Comparison of ENCODE assay signal across 5 cellular contexts in genomic region chr5:13798569-13798968, GRCh38.
DNase-seq lines count a peak whose midpoint lies in the region; ATAC-seq, FAIRE-seq and TF ChIP-seq lines count a peak whose summit lies in the region.
"Not testable (repeated sequence)": the region's sequence is repeated elsewhere in the genome, so short reads cannot be mapped to it uniquely, and the experiment has no call there.

No MANE protein-coding gene starts in this region.

- not testable (repeated sequence) for H3K27ac ChIP-seq in A549; HEK293 (ENCODE audit: extremely low read depth, low read depth, low read length)

- not testable (repeated sequence) for TF ChIP-seq RAD21 in A549 (conservative IDR thresholded peaks at IDR 0.05 in 1 of 2, IDR thresholded peaks at IDR 0.05 in 1 of 2)

- H3K36me3 ChIP-seq in HEK293 (ENCODE audit: control insufficient read depth in 2 of 2, insufficient read depth in 1 of 2, low read length in 2 of 2) = not testable (repeated sequence)

- H3K4me2 ChIP-seq in A549 = not testable (repeated sequence)

- CTCF ChIA-PET in A549 (lab: Yijun Ruan, JAX); HEK293 (lab: Yijun Ruan, JAX); WTC11 (lab: Charles Lee): not testable (repeated sequence)

- TF ChIP-seq EP300 in A549 (IDR thresholded peaks at IDR 0.05) = not testable (repeated sequence)

- H3K4me3 Mint-ChIP-seq in WTC11 = not testable (repeated sequence)

- H3K27ac Mint-ChIP-seq in WTC11 = not testable (repeated sequence)

- FAIRE-seq in A204.1 (lab: Jason Lieb, UNC) (peak; percentile 30), frontal cortex (lab: Jason Lieb, UNC) (peak; percentile 48)
- not testable (repeated sequence) for FAIRE-seq in A549 (lab: Jason Lieb, UNC)

- not testable (repeated sequence) for TF ChIP-seq POLR2A in A549 (IDR thresholded peaks at IDR 0.05; ENCODE audit: low read length)

- POLR2A ChIA-PET in A549 (lab: Yijun Ruan, JAX); HEK293 (lab: Yijun Ruan, JAX); WTC11 (lab: Charles Lee): not testable (repeated sequence)

- not testable (repeated sequence) for H3K36me3 Mint-ChIP-seq in WTC11

- 48% methylated on average over 2 of the region's 2 CpGs for WGBS in A549 (ENCODE audit: missing lambda C conversion rate)

- not testable (repeated sequence) for ATAC-seq in A549, WTC11

- DNase-seq in A549 (ENCODE audit: low read depth in 1 of 2, low spot score in 1 of 2); WTC11 (ENCODE audit: low spot score); frontal cortex (ENCODE audit: low spot score in 2 of 2): not testable (repeated sequence)

- not testable (repeated sequence) for H3K27me3 Mint-ChIP-seq in WTC11 (ENCODE audit: low read depth)

- H3K9me3 ChIP-seq in A549; HEK293 (ENCODE audit: control insufficient read depth, insufficient read depth, low read depth, low read length): not testable (repeated sequence)

- H3K4me1 ChIP-seq in A549; HEK293 (ENCODE audit: control insufficient read depth, insufficient read depth, low read length): not testable (repeated sequence)

- TF ChIP-seq CTCF in A549 (IDR thresholded peaks at IDR 0.05); HEK293 (tag by site-specific recombination; IDR thresholded peaks at IDR 0.05); WTC11 (IDR thresholded peaks at IDR 0.05): not testable (repeated sequence)

- not testable (repeated sequence) for H3K4me3 ChIP-seq in A549; HEK293 (ENCODE audit: low read depth, low read length)

- not testable (repeated sequence) for H3K4me1 Mint-ChIP-seq in WTC11

- not testable (repeated sequence) for H3K9me3 Mint-ChIP-seq in WTC11

TF ChIP-seq in A549, 52 proteins besides CTCF, POLR2A, EP300 and RAD21:
- peak; percentile 74 for TF ChIP-seq ZC3H11A (IDR thresholded peaks at IDR 0.05)
TF ChIP-seq in A549: peak in this region for 1; not testable (repeated sequence) for 51.

TF ChIP-seq in HEK293, 187 proteins besides CTCF, POLR2A, EP300 and RAD21 (continues in another document):
- peak; percentile 43 for TF ChIP-seq ZNF654 (tag by site-specific recombination; IDR thresholded peaks at IDR 0.05; ENCODE audit: low read depth)
- peak; percentile 92; the same call in 1 of the 2 replicates for TF ChIP-seq ZNF394 (tag by site-specific recombination; IDR thresholded peaks at IDR 0.05; ENCODE audit: borderline replicate concordance)
- 0 out of 2 replicates have a peak, but pooled peaks have one; percentile 49 for TF ChIP-seq ZNF560 (tag by site-specific recombination; IDR thresholded peaks at IDR 0.05; ENCODE audit: borderline replicate concordance)
- peak; percentile 73 for TF ChIP-seq ZBTB8A (tag by site-specific recombination; IDR thresholded peaks at IDR 0.05)
- TF ChIP-seq ZNF426 (tag by site-specific recombination; IDR thresholded peaks at IDR 0.05) = peak; percentile 84
- TF ChIP-seq ZNF266 (tag by site-specific recombination; IDR thresholded peaks at IDR 0.05; ENCODE audit: low read depth) = peak; percentile 62; the same call in 1 of the 2 replicates
- peak; percentile 73 for TF ChIP-seq ZNF623 (tag by site-specific recombination; IDR thresholded peaks at IDR 0.05)
- peak; percentile 62 for TF ChIP-seq ZNF510 (tag by site-specific recombination; IDR thresholded peaks at IDR 0.05; ENCODE audit: insufficient replicate concordance)
- peak; percentile 73; the same call in 1 of the 2 replicates for TF ChIP-seq ZNF558 (tag by site-specific recombination; IDR thresholded peaks at IDR 0.05)
- peak; percentile 83 for TF ChIP-seq ZNF555 (tag by site-specific recombination; conservative IDR thresholded peaks at IDR 0.05)
- TF ChIP-seq ZNF433 (tag by site-specific recombination; IDR thresholded peaks at IDR 0.05; ENCODE audit: low read depth) = peak; percentile 46; the same call in 1 of the 2 replicates
- TF ChIP-seq ZFP3 (tag by site-specific recombination; IDR thresholded peaks at IDR 0.05; ENCODE audit: low read depth) = 0 out of 2 replicates have a peak, but pooled peaks have one; percentile 37
- 0 out of 2 replicates have a peak, but pooled peaks have one; percentile 62 for TF ChIP-seq ZNF404 (tag by site-specific recombination; IDR thresholded peaks at IDR 0.05)
- TF ChIP-seq ZNF501 (tag by site-specific recombination; IDR thresholded peaks at IDR 0.05) = 0 out of 2 replicates have a peak, but pooled peaks have one; percentile 26
- TF ChIP-seq ZNF629 (tag by site-specific recombination; IDR thresholded peaks at IDR 0.05) = peak; percentile 52
- peak; percentile 81 for TF ChIP-seq ZNF202 (tag by site-specific recombination; IDR thresholded peaks at IDR 0.05; ENCODE audit: borderline replicate concordance)
- peak; percentile 81; the same call in 1 of the 2 replicates for TF ChIP-seq ZNF140 (tag by site-specific recombination; IDR thresholded peaks at IDR 0.05)

TF ChIP-seq in WTC11, 78 proteins besides CTCF, POLR2A, EP300 and RAD21:
- 0 out of 2 replicates have a peak, but pooled peaks have one; percentile 22 for TF ChIP-seq HMGA2 (CRISPR knock-in tag; IDR thresholded peaks at IDR 0.05)
